ENCODE assay signal across 18 cellular contexts in the genomic region with DNA sequence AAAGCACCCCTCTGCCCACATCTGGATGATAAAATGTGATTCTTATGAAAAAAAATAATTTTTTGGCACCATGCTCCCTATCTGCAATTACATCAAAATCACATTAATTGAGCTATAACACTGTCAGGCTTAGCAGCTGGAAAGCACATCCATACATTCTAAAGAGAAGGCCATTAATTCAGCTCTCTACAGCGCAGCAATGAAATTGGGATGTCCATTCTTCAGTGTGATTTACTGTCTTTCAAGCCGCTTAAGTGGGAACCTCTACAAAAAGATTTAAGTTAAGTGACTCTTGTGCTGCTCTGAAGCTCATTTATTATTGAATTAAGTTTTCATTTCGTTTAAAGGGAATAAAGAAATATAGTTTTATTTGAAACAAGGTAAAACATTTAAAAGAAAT.
"Had no signal": no experiment of that assay in that cellular context is flagged by ENCODE, and none has a peak within 500 bp of the region (broad histone marks: within the 10 kb centered on the region; RNA-seq: fewer than 3 reads in every experiment).

No MANE protein-coding gene starts in this region.

- H3K9me3 ChIP-seq: suprapubic skin, transverse colon, uterus had no signal

- H3K36me3 Mint-ChIP-seq: activated CD8-positive, alpha-beta memory T cell treated with anti-CD3 and anti-CD28 coated beads, Interleukin-2, amount 10 ng/mL, durations not matched to agents 7 days and 5 days; WTC11 had no signal

- H3K4me3 Mint-ChIP-seq: activated CD4-positive, alpha-beta memory T cell treated with anti-CD3 and anti-CD28 coated beads, Interleukin-2, amount 10 ng/mL, durations not matched to agents 7 days and 5 days; activated CD8-positive, alpha-beta memory T cell treated with anti-CD3 and anti-CD28 coated beads, Interleukin-2, amount 10 ng/mL, durations not matched to agents 7 days and 5 days; activated T-helper 17 cell treated with anti-CD3 and anti-CD28 coated beads, Interleukin-2, amount 50 U/mL, for 72 hours; brain; immature natural killer cell; neural progenitor cell; stimulated activated naive CD8-positive, alpha-beta T cell treated with anti-CD3 and anti-CD28 coated beads, Interleukin-15, Interleukin-2, amounts not matched to agents 100 ng/mL and 50 ng/mL, for 24 hours; WTC11 had no signal

- H3K4me1 ChIP-seq: suprapubic skin, transverse colon, uterus had no signal

- H2AFZ ChIP-seq: neural progenitor cell had no signal

- H3K27me3 ChIP-seq: suprapubic skin, transverse colon, uterus had no signal

- ATAC-seq: activated CD8-positive, alpha-beta memory T cell treated with anti-CD3 and anti-CD28 coated beads, Interleukin-2, amount 10 ng/mL, durations not matched to agents 7 days and 5 days; activated T-helper 17 cell treated with anti-CD3 and anti-CD28 coated beads, Interleukin-2, amount 50 U/mL, for 72 hours; left ventricle myocardium superior; WTC11 had no signal

- H3K27ac ChIP-seq: dorsolateral prefrontal cortex, neural progenitor cell, suprapubic skin, transverse colon, uterus had no signal

- H3K9me3 Mint-ChIP-seq: activated CD4-positive, alpha-beta memory T cell treated with anti-CD3 and anti-CD28 coated beads, Interleukin-2, amount 10 ng/mL, durations not matched to agents 7 days and 5 days; activated T-helper 17 cell treated with anti-CD3 and anti-CD28 coated beads, Interleukin-2, amount 50 U/mL, for 72 hours; immature natural killer cell; neural progenitor cell; stimulated activated naive CD8-positive, alpha-beta T cell treated with anti-CD3 and anti-CD28 coated beads, Interleukin-15, Interleukin-2, amounts not matched to agents 100 ng/mL and 50 ng/mL, for 24 hours; WTC11 had no signal

- H3K4me1 Mint-ChIP-seq: activated CD4-positive, alpha-beta memory T cell treated with anti-CD3 and anti-CD28 coated beads, Interleukin-2, amount 10 ng/mL, durations not matched to agents 7 days and 5 days; activated CD8-positive, alpha-beta memory T cell treated with anti-CD3 and anti-CD28 coated beads, Interleukin-2, amount 10 ng/mL, durations not matched to agents 7 days and 5 days; activated T-helper 17 cell treated with anti-CD3 and anti-CD28 coated beads, Interleukin-2, amount 50 U/mL, for 72 hours; immature natural killer cell had no signal

- H3K4me2 ChIP-seq: neural progenitor cell had no signal

- H3K9ac ChIP-seq: neural progenitor cell had no signal

- H3K27ac Mint-ChIP-seq: activated CD4-positive, alpha-beta memory T cell treated with anti-CD3 and anti-CD28 coated beads, Interleukin-2, amount 10 ng/mL, durations not matched to agents 7 days and 5 days; activated CD8-positive, alpha-beta memory T cell treated with anti-CD3 and anti-CD28 coated beads, Interleukin-2, amount 10 ng/mL, durations not matched to agents 7 days and 5 days; activated T-helper 17 cell treated with anti-CD3 and anti-CD28 coated beads, Interleukin-2, amount 50 U/mL, for 72 hours; brain; immature natural killer cell; neural progenitor cell; progenitor cell of endocrine pancreas; stimulated activated naive CD8-positive, alpha-beta T cell treated with anti-CD3 and anti-CD28 coated beads, Interleukin-15, Interleukin-2, amounts not matched to agents 100 ng/mL and 50 ng/mL, for 24 hours; WTC11 had no signal

- H3K36me3 ChIP-seq: neural progenitor cell, suprapubic skin, transverse colon, uterus had no signal

- DNase-seq: activated CD4-positive, alpha-beta memory T cell treated with anti-CD3 and anti-CD28 coated beads, Interleukin-2, amount 10 ng/mL, durations not matched to agents 7 days and 5 days; activated CD4-positive, alpha-beta T cell treated with anti-CD3 and anti-CD28 coated beads for 4 hours; activated CD8-positive, alpha-beta memory T cell treated with anti-CD3 and anti-CD28 coated beads, Interleukin-2, amount 10 ng/mL, durations not matched to agents 7 days and 5 days; activated naive CD4-positive, alpha-beta T cell treated with Interleukin-2 at 50 U/mL for 16 hours; caudate nucleus; dorsolateral prefrontal cortex; immature natural killer cell; kidney glomerular epithelial cell; left ventricle myocardium superior; transverse colon; uterus had no signal

- H3K4me3 ChIP-seq: dorsolateral prefrontal cortex, neural progenitor cell, suprapubic skin, transverse colon, uterus had no signal
